25 cellular contexts compared by ENCODE assay signal in genomic region chr6:160374836-160375560, GRCh38. TPM values are rescaled to one million over a fixed set of nuclear protein-coding genes. Genes with fewer than 3 reads are reported as not detected.
DNase-seq lines count a peak whose midpoint lies in the region; ATAC-seq, FAIRE-seq and TF ChIP-seq lines count a peak whose summit lies in the region.
"Had no signal": no experiment of that assay in that cellular context is flagged by ENCODE, and none has a peak within 500 bp of the region (broad histone marks: within the 10 kb centered on the region; RNA-seq: fewer than 3 reads in every experiment).

No MANE protein-coding gene starts in this region.

- DNase-seq in HepG2 (ENCODE audit: low spot score) (no peak), tibial artery (no peak)
- DNase-seq in NK-92 treated with Interleukin-12 subunit alpha and Interleukin-12 subunit beta, amount 100 ng/mL, for 24 hours (lab: John Stamatoyannopoulos, UW), result no peak
- no peak for DNase-seq in activated naive CD4-positive, alpha-beta T cell (lab: John Stamatoyannopoulos, UW)
- DNase-seq in stimulated activated naive CD4-positive, alpha-beta T cell (lab: John Stamatoyannopoulos, UW), result no peak
- DNase-seq: 8988T; CD4-positive, alpha-beta T cell; DMS53; GOT3; HFFc6; NCI-H1048; NCI-H1417; NCI-H1694; NCI-H2029 treated with DMSO at 0.1 percent for 48 hours; NCI-H526 treated with DMSO at 0.1 percent for 48 hours; OCI-M1; SK-N-SH had no signal

- H4K20me1 ChIP-seq in HepG2 (ENCODE audit: insufficient read depth, low read length), result no peaks in the 10 kb centered on the region
- H4K20me1 ChIP-seq: BLaER1 had no signal

- H3K36me3 ChIP-seq in HepG2 (replicated peaks in 1 of 2; ENCODE audit: control insufficient read depth in 1 of 2, insufficient read depth in 2 of 2, low read length in 2 of 2) (no peaks in the 10 kb centered on the region), tibial artery (no peaks in the 10 kb centered on the region)
- H3K36me3 ChIP-seq: BLaER1, HAP-1 had no signal

- peaks cover 53% of the 10 kb centered on the region for H3K79me2 ChIP-seq in HepG2 (ENCODE audit: insufficient read depth, low read length)

- no peak for TF ChIP-seq POLR2A in HepG2 (IDR thresholded peaks at IDR 0.05; ENCODE audit: insufficient read depth in 1 of 2, low read depth in 2 of 2, low read length in 2 of 2)

- H2AFZ ChIP-seq in HepG2 (ENCODE audit: low read length), result no peak overlapping the region

- in situ Hi-C loops in HepG2 (cut with HindIII; ENCODE audit: extremely low pct_ligation_motif_present, low pct_unique_long_range_greater_than_20kb), result no loop called here

- TF ChIP-seq EP300 in HepG2 (IDR thresholded peaks at IDR 0.05; ENCODE audit: low read depth in 2 of 2, low read length in 2 of 2), result no peak
- no peak for TF ChIP-seq EP300 in HepG2 (CRISPR knock-in tag; IDR thresholded peaks at IDR 0.05; ENCODE audit: borderline replicate concordance)

- no peak overlapping the region for H3K9ac ChIP-seq in HepG2 (ENCODE audit: insufficient read depth, low read depth, low read length)
- H3K9ac ChIP-seq: BLaER1, KMS-11, SK-N-SH had no signal

- CTCF ChIA-PET in HepG2 (lab: Yijun Ruan, JAX; ENCODE audit: low intra/inter-chr PET ratio, low total read pairs), result no interaction called here

- peaks cover 40% of the 10 kb centered on the region for H3K4me1 ChIP-seq in HepG2 (ENCODE audit: insufficient read depth, low read length)
- peaks cover 0 to 77% (median 32%) of the 10 kb centered on the region in 4 donors for H3K4me1 ChIP-seq in tibial artery
- H3K4me1 ChIP-seq: BLaER1, HAP-1 had no signal

- ATAC-seq in HepG2, result 0 out of 3 replicates have a peak, but pooled peaks have one; percentile 14

- no peak overlapping the region for H3K4me3 ChIP-seq in HepG2 (replicated peaks in 1 of 3; ENCODE audit: insufficient read depth in 1 of 3, low read depth in 2 of 3, low read length in 3 of 3)
- H3K4me3 ChIP-seq in tibial artery, result no peak overlapping the region
- H3K4me3 ChIP-seq: BLaER1, HAP-1 had no signal

- POLR2A ChIA-PET in HepG2 (lab: Yijun Ruan, JAX), result interaction anchor here (1.3 to 2.5 kb wide), 2 partner anchors 17 to 19 kb away, joined by 5 to 18 read pairs; no protein-coding TSS in a partner anchor

- peak overlapping the region; percentile 61 for H3K27ac ChIP-seq in 22Rv1
- peak overlapping the region; percentile 70 for H3K27ac ChIP-seq in VCaP
- H3K27ac ChIP-seq in HepG2 (ENCODE audit: extremely low read length, insufficient read depth, low read length), result no peak overlapping the region
- H3K27ac ChIP-seq in tibial artery, result peak overlapping the region; percentile 72 to 73
- H3K27ac ChIP-seq: BLaER1, KMS-11 had no signal

- intact Hi-C loops in HepG2 (cut with micrococcal nuclease; ENCODE audit: unreplicated experiment), result no loop called here
- intact Hi-C loops in tibial artery (cut with DNase I; ENCODE audit: low total_unique reads), result no loop called here

- no peak for FAIRE-seq in HepG2 (lab: Jason Lieb, UNC)
- FAIRE-seq: RCC 7860 had no signal

- no peak for TF ChIP-seq CTCF in 22Rv1 (IDR thresholded peaks at IDR 0.05)
- no peak for TF ChIP-seq CTCF in VCaP (conservative IDR thresholded peaks at IDR 0.05)
- TF ChIP-seq CTCF in HepG2 (CRISPR knock-in tag; IDR thresholded peaks at IDR 0.05), result no peak
- TF ChIP-seq CTCF in tibial artery (IDR thresholded peaks at IDR 0.05), result no peak

- WGBS in HepG2 (ENCODE audit: low lambda C conversion rate), result 70% methylated on average over 3 of the region's 3 CpGs

- H3K9me3 ChIP-seq in HepG2 (ENCODE audit: low read length), result no peaks in the 10 kb centered on the region
- no peaks in the 10 kb centered on the region for H3K9me3 ChIP-seq in tibial artery
- H3K9me3 ChIP-seq: BLaER1, HAP-1, SK-N-SH had no signal

- H3K27me3 ChIP-seq in HepG2 (ENCODE audit: control insufficient read depth in 1 of 2, insufficient read depth in 2 of 2, low read length in 2 of 2), result no peaks in the 10 kb centered on the region
- no peaks in the 10 kb centered on the region for H3K27me3 ChIP-seq in tibial artery

- TF ChIP-seq RAD21 in HepG2 (CRISPR knock-in tag; IDR thresholded peaks at IDR 0.05), result no peak

- BruUV-seq in HepG2 (replicated peaks; lab: Mats Ljungman, UMichigan), result no TSS peak

- H3K4me2 ChIP-seq in HepG2 (ENCODE audit: low read depth, low read length), result no peak overlapping the region
- H3K4me2 ChIP-seq: BLaER1, KMS-11, SK-N-SH had no signal

TF ChIP-seq in HepG2, 621 proteins besides CTCF, POLR2A, EP300 and RAD21 (continues in another document):
- TF ChIP-seq, protein P1, sequence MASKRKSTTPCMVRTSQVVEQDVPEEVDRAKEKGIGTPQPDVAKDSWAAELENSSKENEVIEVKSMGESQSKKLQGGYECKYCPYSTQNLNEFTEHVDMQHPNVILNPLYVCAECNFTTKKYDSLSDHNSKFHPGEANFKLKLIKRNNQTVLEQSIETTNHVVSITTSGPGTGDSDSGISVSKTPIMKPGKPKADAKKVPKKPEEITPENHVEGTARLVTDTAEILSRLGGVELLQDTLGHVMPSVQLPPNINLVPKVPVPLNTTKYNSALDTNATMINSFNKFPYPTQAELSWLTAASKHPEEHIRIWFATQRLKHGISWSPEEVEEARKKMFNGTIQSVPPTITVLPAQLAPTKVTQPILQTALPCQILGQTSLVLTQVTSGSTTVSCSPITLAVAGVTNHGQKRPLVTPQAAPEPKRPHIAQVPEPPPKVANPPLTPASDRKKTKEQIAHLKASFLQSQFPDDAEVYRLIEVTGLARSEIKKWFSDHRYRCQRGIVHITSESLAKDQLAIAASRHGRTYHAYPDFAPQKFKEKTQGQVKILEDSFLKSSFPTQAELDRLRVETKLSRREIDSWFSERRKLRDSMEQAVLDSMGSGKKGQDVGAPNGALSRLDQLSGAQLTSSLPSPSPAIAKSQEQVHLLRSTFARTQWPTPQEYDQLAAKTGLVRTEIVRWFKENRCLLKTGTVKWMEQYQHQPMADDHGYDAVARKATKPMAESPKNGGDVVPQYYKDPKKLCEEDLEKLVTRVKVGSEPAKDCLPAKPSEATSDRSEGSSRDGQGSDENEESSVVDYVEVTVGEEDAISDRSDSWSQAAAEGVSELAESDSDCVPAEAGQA (IDR thresholded peaks at IDR 0.05; ENCODE audit: low read depth), result no peak
- TF ChIP-seq, protein P1 (CRISPR knock-in tag; IDR thresholded peaks at IDR 0.05; ENCODE audit: borderline replicate concordance), result no peak
- TF ChIP-seq ATM (IDR thresholded peaks at IDR 0.05; ENCODE audit: borderline replicate concordance) (no peak), GATAD2A (CRISPR knock-in tag; IDR thresholded peaks at IDR 0.05) (no peak), HDAC2 (CRISPR knock-in tag; IDR thresholded peaks at IDR 0.05) (no peak)
- TF ChIP-seq, protein P2, sequence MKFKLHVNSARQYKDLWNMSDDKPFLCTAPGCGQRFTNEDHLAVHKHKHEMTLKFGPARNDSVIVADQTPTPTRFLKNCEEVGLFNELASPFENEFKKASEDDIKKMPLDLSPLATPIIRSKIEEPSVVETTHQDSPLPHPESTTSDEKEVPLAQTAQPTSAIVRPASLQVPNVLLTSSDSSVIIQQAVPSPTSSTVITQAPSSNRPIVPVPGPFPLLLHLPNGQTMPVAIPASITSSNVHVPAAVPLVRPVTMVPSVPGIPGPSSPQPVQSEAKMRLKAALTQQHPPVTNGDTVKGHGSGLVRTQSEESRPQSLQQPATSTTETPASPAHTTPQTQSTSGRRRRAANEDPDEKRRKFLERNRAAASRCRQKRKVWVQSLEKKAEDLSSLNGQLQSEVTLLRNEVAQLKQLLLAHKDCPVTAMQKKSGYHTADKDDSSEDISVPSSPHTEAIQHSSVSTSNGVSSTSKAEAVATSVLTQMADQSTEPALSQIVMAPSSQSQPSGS (CRISPR knock-in tag; IDR thresholded peaks at IDR 0.05), result no peak

RNA-seq across cellular contexts. Expression of gene SLC22A3, which starts 26.8 kb away (rescaled TPM):
- total RNA-seq in HepG2 (2016; rRNA removed; fragmentation: Illumina TruSeq; extraction: Trizol), result 20.1 and 31.5 TPM in 2 replicates
- 45.1 and 49.0 TPM in 2 replicates for total RNA-seq in HepG2 (2016; cell fraction: cytosol; rRNA removed; fragmentation: Illumina TruSeq; extraction: Trizol; ENCODE audit: low read depth)
- 19.7 and 31.7 TPM in 2 replicates for total RNA-seq in HepG2 (2016; cell fraction: insoluble cytoplasmic fraction; rRNA removed; fragmentation: Illumina TruSeq; extraction: Trizol)
- total RNA-seq in HepG2 (2016; cell fraction: membrane; rRNA removed; fragmentation: Illumina TruSeq; extraction: Trizol), result 30.2 and 35.9 TPM in 2 replicates
- total RNA-seq in HepG2 (2016; cell fraction: nucleus; rRNA removed; fragmentation: Illumina TruSeq; extraction: Trizol), result 43.4 and 49.5 TPM in 2 replicates
- 11.3 and 12.0 TPM in 2 replicates for polyA plus RNA-seq in HepG2 (2011; rRNA removed)
- polyA plus RNA-seq in HepG2 (2011; cell fraction: cytosol; rRNA removed), result 7.1 and 9.5 TPM in 2 replicates
- 27.4 and 27.6 TPM in 2 replicates for polyA plus RNA-seq in HepG2 (2011; cell fraction: nucleus; rRNA removed)
- 15.3 and 16.9 TPM in 2 replicates for polyA plus RNA-seq in HepG2 (2012)
- 8.5 and 8.8 TPM in 2 replicates for polyA plus RNA-seq in HepG2 (2016; cell fraction: cytosol; fragmentation: Illumina TruSeq; extraction: Trizol; ENCODE audit: low read depth)
- 22.6 and 23.7 TPM in 2 replicates for polyA plus RNA-seq in HepG2 (2016; cell fraction: insoluble cytoplasmic fraction; fragmentation: Illumina TruSeq; extraction: Trizol; ENCODE audit: low read depth)
- 18.2 and 20.7 TPM in 2 replicates for polyA plus RNA-seq in HepG2 (2016; cell fraction: membrane; fragmentation: Illumina TruSeq; extraction: Trizol; ENCODE audit: low read depth)
- 80.9 and 84.1 TPM in 2 replicates for polyA plus RNA-seq in HepG2 (2016; cell fraction: nucleus; fragmentation: Illumina TruSeq; extraction: Trizol; ENCODE audit: insufficient read depth, low read depth)
- polyA minus RNA-seq in HepG2 (2011; rRNA and poly(A)+ RNA removed; ENCODE audit: low replicate concordance), result 9.1 and 24.8 TPM in 2 replicates
- polyA minus RNA-seq in HepG2 (2011; cell fraction: cytosol; rRNA and poly(A)+ RNA removed), result 10.9 and 11.6 TPM in 2 replicates
- 19.3 and 20.1 TPM in 2 replicates for polyA minus RNA-seq in HepG2 (2011; cell fraction: nucleus; rRNA and poly(A)+ RNA removed)
- total RNA-seq: CD4-positive, alpha-beta T cell; G401; HFFc6 had no signal
- polyA plus RNA-seq: IgD-negative memory B cell, SK-N-SH had no signal
